ENCODE assay signal across 8 cellular contexts in genomic region chr12:54759751-54760150, GRCh38.
A peak's percentile ranks its signal among the peaks of the same experiment; 100 is the strongest.
DNase-seq lines count a peak whose midpoint lies in the region; ATAC-seq, FAIRE-seq and TF ChIP-seq lines count a peak whose summit lies in the region.

No MANE protein-coding gene starts in this region.

- no peaks in the 10 kb centered on the region for H3K79me2 ChIP-seq in GM23248 (ENCODE audit: insufficient read depth)

- in situ Hi-C loops in GM23248 (cut with MboI): no loop called here

- no peak overlapping the region for H3K27ac ChIP-seq in GM23248

- no peak overlapping the region for H3K9ac ChIP-seq in GM23248

- no peaks in the 10 kb centered on the region; the same call in 1 of the 2 replicates for H3K27me3 ChIP-seq in GM23248 (replicated peaks; ENCODE audit: insufficient read depth)

- H3K36me3 ChIP-seq in GM23248 (ENCODE audit: low read depth): no peaks in the 10 kb centered on the region

- WGBS in GM23248 (ENCODE audit: low coverage in 1 of 2, low lambda C conversion rate in 2 of 2, missing lambda C conversion rate in 2 of 2), 2 experiments: 20 to 29% methylated on average over 1 of the region's 1 CpG

- DNase-seq in D721Med (ENCODE audit: insufficient read length, low spot score) (no peak), GM23248 (peak; percentile 47), NCI-H774 (lab: John Stamatoyannopoulos, UW) (peak; percentile 23), fibroblast of mammary gland (ENCODE audit: low read depth) (peak; percentile 36), sciatic nerve (ENCODE audit: low spot score) (no peak), cardiac septum (ENCODE audit: low spot score) (no peak)

- TF ChIP-seq CTCF in D721Med (IDR thresholded peaks at IDR 0.05; ENCODE audit: insufficient read depth, missing control alignments): peak; percentile 29
- TF ChIP-seq CTCF in fibroblast of mammary gland (conservative IDR thresholded peaks at IDR 0.05; ENCODE audit: control insufficient read depth, insufficient read depth, low read depth, low read length): peak; percentile 37

- no peak overlapping the region for H2AFZ ChIP-seq in GM23248

- FAIRE-seq in D721Med (lab: Jason Lieb, UNC): no peak

- ATAC-seq in sciatic nerve (no peak), HG03460 (IDR thresholded peaks at IDR 0.05; ENCODE audit: unreplicated experiment) (no peak), HG02973 (IDR thresholded peaks at IDR 0.05; ENCODE audit: unreplicated experiment) (no peak)

- H3K9me2 ChIP-seq in GM23248 (ENCODE audit: insufficient read depth): no peaks in the 10 kb centered on the region

- H3K9me3 ChIP-seq in GM23248 (ENCODE audit: low read depth): no peaks in the 10 kb centered on the region

- H3F3A ChIP-seq in GM23248 (ENCODE audit: insufficient read depth): no peaks in the 10 kb centered on the region

- H3K4me1 ChIP-seq in GM23248 (ENCODE audit: insufficient read depth): no peaks in the 10 kb centered on the region

- no peaks in the 10 kb centered on the region for H4K20me1 ChIP-seq in GM23248 (ENCODE audit: insufficient read depth)

- H3K4me2 ChIP-seq in GM23248 (ENCODE audit: unreplicated experiment): no peak overlapping the region

- intact Hi-C loops in sciatic nerve (cut with DNase I): no loop called here
- intact Hi-C loops in cardiac septum (cut with DNase I): no loop called here

- H3K4me3 ChIP-seq in GM23248 (no peak overlapping the region), fibroblast of mammary gland (ENCODE audit: control insufficient read depth, low read depth, low read length) (no peak overlapping the region)

Comparison
In these comparisons a context has a peak if more than half of its experiments do, and no peak if none do; other contexts are left out.
1. DNase-seq: peak in GM23248 (single experiment), NCI-H774 (single experiment) and fibroblast of mammary gland (single experiment); none in D721Med (single experiment), sciatic nerve (single experiment) and cardiac septum (single experiment).